Comparison of ENCODE assay signal across 1 cellular context in the genomic region with DNA sequence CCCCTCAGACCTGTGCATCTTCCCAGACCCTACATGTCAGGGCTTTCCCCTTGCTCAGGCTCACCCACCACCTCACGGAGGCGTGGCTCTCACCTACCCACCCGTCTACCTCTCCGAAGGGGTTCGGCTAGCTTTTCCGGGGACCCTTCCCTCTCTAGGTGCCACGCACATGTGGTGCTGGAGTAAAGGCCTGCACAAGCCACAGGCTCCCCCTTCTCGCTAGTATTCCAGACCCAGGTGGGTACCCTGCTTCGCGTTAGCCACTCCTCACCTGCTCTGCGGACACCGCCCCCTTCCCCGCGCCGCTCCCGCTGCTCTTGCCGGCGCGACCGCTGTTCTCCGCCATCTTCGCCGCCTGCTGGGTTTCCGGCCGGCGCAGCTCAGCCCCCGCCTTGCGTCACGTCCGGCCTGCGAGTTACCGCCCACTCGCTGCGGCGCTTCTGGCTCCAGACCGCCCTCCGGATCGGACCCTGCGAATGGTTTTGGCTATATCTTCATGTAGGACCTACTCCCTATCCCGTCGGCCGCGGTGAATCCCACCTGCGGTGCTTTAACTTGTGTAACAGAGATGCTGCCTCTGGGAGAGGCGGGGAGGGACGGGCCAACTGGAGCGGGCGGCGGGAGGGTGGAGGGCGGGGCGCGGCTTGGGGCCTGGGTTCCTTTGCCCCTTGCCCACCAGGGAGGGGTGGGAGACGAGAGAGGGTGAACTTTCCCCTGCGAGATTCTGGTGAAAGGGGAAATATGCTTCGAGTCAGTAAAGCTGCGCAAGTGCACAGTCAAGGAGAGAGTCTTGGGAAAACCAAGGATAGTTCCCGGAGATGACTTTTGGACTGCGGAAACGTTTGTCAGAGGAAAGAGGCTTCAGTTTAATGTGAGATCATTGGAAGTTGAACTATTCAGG.
TF ChIP-seq lines count a peak whose summit lies in the region.

A gene with protein sequence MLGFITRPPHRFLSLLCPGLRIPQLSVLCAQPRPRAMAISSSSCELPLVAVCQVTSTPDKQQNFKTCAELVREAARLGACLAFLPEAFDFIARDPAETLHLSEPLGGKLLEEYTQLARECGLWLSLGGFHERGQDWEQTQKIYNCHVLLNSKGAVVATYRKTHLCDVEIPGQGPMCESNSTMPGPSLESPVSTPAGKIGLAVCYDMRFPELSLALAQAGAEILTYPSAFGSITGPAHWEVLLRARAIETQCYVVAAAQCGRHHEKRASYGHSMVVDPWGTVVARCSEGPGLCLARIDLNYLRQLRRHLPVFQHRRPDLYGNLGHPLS (plus strand): TSS at position 425 of the 901 bp plus-strand sequence. CDS start 72 bp downstream, at position 497.
A gene with protein sequence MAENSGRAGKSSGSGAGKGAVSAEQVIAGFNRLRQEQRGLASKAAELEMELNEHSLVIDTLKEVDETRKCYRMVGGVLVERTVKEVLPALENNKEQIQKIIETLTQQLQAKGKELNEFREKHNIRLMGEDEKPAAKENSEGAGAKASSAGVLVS (minus strand): TSS at position 357 of the 901 bp plus-strand sequence. CDS start 11 bp downstream, at position 346.

TF ChIP-seq in HepG2, 621 proteins besides CTCF, POLR2A, EP300 and RAD21 (continued from another document and continues in another):
- TF ChIP-seq, protein P1, sequence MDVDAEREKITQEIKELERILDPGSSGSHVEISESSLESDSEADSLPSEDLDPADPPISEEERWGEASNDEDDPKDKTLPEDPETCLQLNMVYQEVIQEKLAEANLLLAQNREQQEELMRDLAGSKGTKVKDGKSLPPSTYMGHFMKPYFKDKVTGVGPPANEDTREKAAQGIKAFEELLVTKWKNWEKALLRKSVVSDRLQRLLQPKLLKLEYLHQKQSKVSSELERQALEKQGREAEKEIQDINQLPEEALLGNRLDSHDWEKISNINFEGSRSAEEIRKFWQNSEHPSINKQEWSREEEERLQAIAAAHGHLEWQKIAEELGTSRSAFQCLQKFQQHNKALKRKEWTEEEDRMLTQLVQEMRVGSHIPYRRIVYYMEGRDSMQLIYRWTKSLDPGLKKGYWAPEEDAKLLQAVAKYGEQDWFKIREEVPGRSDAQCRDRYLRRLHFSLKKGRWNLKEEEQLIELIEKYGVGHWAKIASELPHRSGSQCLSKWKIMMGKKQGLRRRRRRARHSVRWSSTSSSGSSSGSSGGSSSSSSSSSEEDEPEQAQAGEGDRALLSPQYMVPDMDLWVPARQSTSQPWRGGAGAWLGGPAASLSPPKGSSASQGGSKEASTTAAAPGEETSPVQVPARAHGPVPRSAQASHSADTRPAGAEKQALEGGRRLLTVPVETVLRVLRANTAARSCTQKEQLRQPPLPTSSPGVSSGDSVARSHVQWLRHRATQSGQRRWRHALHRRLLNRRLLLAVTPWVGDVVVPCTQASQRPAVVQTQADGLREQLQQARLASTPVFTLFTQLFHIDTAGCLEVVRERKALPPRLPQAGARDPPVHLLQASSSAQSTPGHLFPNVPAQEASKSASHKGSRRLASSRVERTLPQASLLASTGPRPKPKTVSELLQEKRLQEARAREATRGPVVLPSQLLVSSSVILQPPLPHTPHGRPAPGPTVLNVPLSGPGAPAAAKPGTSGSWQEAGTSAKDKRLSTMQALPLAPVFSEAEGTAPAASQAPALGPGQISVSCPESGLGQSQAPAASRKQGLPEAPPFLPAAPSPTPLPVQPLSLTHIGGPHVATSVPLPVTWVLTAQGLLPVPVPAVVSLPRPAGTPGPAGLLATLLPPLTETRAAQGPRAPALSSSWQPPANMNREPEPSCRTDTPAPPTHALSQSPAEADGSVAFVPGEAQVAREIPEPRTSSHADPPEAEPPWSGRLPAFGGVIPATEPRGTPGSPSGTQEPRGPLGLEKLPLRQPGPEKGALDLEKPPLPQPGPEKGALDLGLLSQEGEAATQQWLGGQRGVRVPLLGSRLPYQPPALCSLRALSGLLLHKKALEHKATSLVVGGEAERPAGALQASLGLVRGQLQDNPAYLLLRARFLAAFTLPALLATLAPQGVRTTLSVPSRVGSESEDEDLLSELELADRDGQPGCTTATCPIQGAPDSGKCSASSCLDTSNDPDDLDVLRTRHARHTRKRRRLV (CRISPR knock-in tag; IDR thresholded peaks at IDR 0.05) = peak; percentile 25; the same call in 1 of the 2 replicates
- TF ChIP-seq ZNF850 (CRISPR knock-in tag; conservative IDR thresholded peaks at IDR 0.05) (no peak), KLF6 (CRISPR knock-in tag; IDR thresholded peaks at IDR 0.05) (0 out of 2 replicates have a peak, but pooled peaks have one; percentile 57), ZSCAN9 (CRISPR knock-in tag; IDR thresholded peaks at IDR 0.05; ENCODE audit: borderline replicate concordance) (0 out of 2 replicates have a peak, but pooled peaks have one; percentile 47), DNMT1 (CRISPR knock-in tag; IDR thresholded peaks at IDR 0.05) (no peak), ZBTB21 (CRISPR knock-in tag; IDR thresholded peaks at IDR 0.05) (0 out of 2 replicates have a peak, but pooled peaks have one; percentile 19), ZNF891 (CRISPR knock-in tag; IDR thresholded peaks at IDR 0.05) (peak; percentile 87), KLF15 (CRISPR knock-in tag; IDR thresholded peaks at IDR 0.05; ENCODE audit: borderline replicate concordance) (0 out of 2 replicates have a peak, but pooled peaks have one; percentile 86), SRSF1 (optimal IDR thresholded peaks at IDR 0.05; ENCODE audit: low read depth, low read length) (peak; percentile 80), MIER2 (CRISPR knock-in tag; IDR thresholded peaks at IDR 0.05) (0 out of 2 replicates have a peak, but pooled peaks have one; percentile 17), SAP130 (CRISPR knock-in tag; IDR thresholded peaks at IDR 0.05; ENCODE audit: low read depth) (peak; percentile 90), PTBP1 (IDR thresholded peaks at IDR 0.05; ENCODE audit: low read depth, low read length, poor library complexity, severe bottlenecking) (peak; percentile 68), POLR2G (IDR thresholded peaks at IDR 0.05; ENCODE audit: low read depth, low read length) (peak; percentile 95), ZNF224 (CRISPR knock-in tag; IDR thresholded peaks at IDR 0.05) (no peak), POLR2AphosphoS5 (IDR thresholded peaks at IDR 0.05; ENCODE audit: low read depth, low read length) (peak; percentile 83), HIVEP1 (CRISPR knock-in tag; IDR thresholded peaks at IDR 0.05) (peak; percentile 43; the same call in 1 of the 2 replicates), ZNF292 (CRISPR knock-in tag; IDR thresholded peaks at IDR 0.05; ENCODE audit: borderline replicate concordance, low read depth) (0 out of 2 replicates have a peak, but pooled peaks have one; percentile 37), ZNF12 (CRISPR knock-in tag; IDR thresholded peaks at IDR 0.05) (0 out of 2 replicates have a peak, but pooled peaks have one; percentile 16), ZBTB38 (CRISPR knock-in tag; IDR thresholded peaks at IDR 0.05) (peak; percentile 80), ETV6 (CRISPR knock-in tag; conservative IDR thresholded peaks at IDR 0.05) (peak; percentile 79), ZNF777 (CRISPR knock-in tag; IDR thresholded peaks at IDR 0.05) (peak; percentile 62; the same call in 1 of the 2 replicates), ZNF703 (CRISPR knock-in tag; IDR thresholded peaks at IDR 0.05; ENCODE audit: borderline replicate concordance) (no peak), KDM6A (CRISPR knock-in tag; IDR thresholded peaks at IDR 0.05; ENCODE audit: low read depth) (0 out of 2 replicates have a peak, but pooled peaks have one; percentile 35), ATF7-NPFF (CRISPR knock-in tag; IDR thresholded peaks at IDR 0.05; ENCODE audit: low read depth) (peak; percentile 81), PHF20 (CRISPR knock-in tag; IDR thresholded peaks at IDR 0.05) (peak; percentile 84), RBM39 (IDR thresholded peaks at IDR 0.05; ENCODE audit: low read depth, low read length, poor library complexity, severe bottlenecking) (peak; percentile 52), TBX2 (CRISPR knock-in tag; IDR thresholded peaks at IDR 0.05; ENCODE audit: borderline replicate concordance) (peak; percentile 66; the same call in 1 of the 2 replicates)
- TF ChIP-seq, protein P2, sequence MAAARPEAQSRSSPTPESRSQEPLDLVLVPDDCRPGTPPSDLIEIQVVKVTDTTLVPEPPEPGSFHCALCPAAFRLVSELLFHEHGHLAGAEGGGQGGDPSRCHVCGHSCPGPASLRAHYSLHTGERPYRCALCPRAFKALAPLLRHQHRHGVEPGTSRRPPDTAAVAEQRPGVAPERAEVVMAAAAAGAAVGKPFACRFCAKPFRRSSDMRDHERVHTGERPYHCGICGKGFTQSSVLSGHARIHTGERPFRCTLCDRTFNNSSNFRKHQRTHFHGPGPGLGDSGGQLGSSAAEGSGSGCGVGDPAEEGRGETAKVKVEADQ (CRISPR knock-in tag; IDR thresholded peaks at IDR 0.05; ENCODE audit: borderline replicate concordance) = 0 out of 2 replicates have a peak, but pooled peaks have one; percentile 39
- TF ChIP-seq, protein P3, sequence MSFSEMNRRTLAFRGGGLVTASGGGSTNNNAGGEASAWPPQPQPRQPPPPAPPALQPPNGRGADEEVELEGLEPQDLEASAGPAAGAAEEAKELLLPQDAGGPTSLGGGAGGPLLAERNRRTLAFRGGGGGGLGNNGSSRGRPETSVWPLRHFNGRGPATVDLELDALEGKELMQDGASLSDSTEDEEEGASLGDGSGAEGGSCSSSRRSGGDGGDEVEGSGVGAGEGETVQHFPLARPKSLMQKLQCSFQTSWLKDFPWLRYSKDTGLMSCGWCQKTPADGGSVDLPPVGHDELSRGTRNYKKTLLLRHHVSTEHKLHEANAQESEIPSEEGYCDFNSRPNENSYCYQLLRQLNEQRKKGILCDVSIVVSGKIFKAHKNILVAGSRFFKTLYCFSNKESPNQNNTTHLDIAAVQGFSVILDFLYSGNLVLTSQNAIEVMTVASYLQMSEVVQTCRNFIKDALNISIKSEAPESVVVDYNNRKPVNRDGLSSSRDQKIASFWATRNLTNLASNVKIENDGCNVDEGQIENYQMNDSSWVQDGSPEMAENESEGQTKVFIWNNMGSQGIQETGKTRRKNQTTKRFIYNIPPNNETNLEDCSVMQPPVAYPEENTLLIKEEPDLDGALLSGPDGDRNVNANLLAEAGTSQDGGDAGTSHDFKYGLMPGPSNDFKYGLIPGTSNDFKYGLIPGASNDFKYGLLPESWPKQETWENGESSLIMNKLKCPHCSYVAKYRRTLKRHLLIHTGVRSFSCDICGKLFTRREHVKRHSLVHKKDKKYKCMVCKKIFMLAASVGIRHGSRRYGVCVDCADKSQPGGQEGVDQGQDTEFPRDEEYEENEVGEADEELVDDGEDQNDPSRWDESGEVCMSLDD (CRISPR knock-in tag; IDR thresholded peaks at IDR 0.05; ENCODE audit: borderline replicate concordance) = peak; percentile 56; the same call in 1 of the 2 replicates
- TF ChIP-seq, protein P4, sequence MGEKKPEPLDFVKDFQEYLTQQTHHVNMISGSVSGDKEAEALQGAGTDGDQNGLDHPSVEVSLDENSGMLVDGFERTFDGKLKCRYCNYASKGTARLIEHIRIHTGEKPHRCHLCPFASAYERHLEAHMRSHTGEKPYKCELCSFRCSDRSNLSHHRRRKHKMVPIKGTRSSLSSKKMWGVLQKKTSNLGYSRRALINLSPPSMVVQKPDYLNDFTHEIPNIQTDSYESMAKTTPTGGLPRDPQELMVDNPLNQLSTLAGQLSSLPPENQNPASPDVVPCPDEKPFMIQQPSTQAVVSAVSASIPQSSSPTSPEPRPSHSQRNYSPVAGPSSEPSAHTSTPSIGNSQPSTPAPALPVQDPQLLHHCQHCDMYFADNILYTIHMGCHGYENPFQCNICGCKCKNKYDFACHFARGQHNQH (CRISPR knock-in tag; IDR thresholded peaks at IDR 0.05) = peak; percentile 78; the same call in 1 of the 2 replicates
- TF ChIP-seq, protein P5, sequence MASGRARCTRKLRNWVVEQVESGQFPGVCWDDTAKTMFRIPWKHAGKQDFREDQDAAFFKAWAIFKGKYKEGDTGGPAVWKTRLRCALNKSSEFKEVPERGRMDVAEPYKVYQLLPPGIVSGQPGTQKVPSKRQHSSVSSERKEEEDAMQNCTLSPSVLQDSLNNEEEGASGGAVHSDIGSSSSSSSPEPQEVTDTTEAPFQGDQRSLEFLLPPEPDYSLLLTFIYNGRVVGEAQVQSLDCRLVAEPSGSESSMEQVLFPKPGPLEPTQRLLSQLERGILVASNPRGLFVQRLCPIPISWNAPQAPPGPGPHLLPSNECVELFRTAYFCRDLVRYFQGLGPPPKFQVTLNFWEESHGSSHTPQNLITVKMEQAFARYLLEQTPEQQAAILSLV (CRISPR knock-in tag; IDR thresholded peaks at IDR 0.05; ENCODE audit: borderline replicate concordance) = 0 out of 2 replicates have a peak, but pooled peaks have one; percentile 23
- TF ChIP-seq, protein P6, sequence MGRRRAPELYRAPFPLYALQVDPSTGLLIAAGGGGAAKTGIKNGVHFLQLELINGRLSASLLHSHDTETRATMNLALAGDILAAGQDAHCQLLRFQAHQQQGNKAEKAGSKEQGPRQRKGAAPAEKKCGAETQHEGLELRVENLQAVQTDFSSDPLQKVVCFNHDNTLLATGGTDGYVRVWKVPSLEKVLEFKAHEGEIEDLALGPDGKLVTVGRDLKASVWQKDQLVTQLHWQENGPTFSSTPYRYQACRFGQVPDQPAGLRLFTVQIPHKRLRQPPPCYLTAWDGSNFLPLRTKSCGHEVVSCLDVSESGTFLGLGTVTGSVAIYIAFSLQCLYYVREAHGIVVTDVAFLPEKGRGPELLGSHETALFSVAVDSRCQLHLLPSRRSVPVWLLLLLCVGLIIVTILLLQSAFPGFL (CRISPR knock-in tag; IDR thresholded peaks at IDR 0.05) = 0 out of 2 replicates have a peak, but pooled peaks have one; percentile 31
- TF ChIP-seq, protein P7, sequence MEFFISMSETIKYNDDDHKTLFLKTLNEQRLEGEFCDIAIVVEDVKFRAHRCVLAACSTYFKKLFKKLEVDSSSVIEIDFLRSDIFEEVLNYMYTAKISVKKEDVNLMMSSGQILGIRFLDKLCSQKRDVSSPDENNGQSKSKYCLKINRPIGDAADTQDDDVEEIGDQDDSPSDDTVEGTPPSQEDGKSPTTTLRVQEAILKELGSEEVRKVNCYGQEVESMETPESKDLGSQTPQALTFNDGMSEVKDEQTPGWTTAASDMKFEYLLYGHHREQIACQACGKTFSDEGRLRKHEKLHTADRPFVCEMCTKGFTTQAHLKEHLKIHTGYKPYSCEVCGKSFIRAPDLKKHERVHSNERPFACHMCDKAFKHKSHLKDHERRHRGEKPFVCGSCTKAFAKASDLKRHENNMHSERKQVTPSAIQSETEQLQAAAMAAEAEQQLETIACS (CRISPR knock-in tag; IDR thresholded peaks at IDR 0.05) = peak; percentile 50; the same call in 1 of the 2 replicates
- TF ChIP-seq, protein P8, sequence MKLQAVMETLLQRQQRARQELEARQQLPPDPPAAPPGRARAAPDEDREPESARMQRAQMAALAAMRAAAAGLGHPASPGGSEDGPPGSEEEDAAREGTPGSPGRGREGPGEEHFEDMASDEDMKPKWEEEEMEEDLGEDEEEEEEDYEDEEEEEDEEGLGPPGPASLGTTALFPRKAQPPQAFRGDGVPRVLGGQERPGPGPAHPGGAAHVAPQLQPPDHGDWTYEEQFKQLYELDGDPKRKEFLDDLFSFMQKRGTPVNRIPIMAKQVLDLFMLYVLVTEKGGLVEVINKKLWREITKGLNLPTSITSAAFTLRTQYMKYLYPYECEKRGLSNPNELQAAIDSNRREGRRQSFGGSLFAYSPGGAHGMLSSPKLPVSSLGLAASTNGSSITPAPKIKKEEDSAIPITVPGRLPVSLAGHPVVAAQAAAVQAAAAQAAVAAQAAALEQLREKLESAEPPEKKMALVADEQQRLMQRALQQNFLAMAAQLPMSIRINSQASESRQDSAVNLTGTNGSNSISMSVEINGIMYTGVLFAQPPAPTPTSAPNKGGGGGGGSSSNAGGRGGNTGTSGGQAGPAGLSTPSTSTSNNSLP (IDR thresholded peaks at IDR 0.05; ENCODE audit: low read depth, low read length) = 0 out of 2 replicates have a peak, but pooled peaks have one; percentile 22
